ENCODE assay signal across 1 cellular context in the genomic region with DNA sequence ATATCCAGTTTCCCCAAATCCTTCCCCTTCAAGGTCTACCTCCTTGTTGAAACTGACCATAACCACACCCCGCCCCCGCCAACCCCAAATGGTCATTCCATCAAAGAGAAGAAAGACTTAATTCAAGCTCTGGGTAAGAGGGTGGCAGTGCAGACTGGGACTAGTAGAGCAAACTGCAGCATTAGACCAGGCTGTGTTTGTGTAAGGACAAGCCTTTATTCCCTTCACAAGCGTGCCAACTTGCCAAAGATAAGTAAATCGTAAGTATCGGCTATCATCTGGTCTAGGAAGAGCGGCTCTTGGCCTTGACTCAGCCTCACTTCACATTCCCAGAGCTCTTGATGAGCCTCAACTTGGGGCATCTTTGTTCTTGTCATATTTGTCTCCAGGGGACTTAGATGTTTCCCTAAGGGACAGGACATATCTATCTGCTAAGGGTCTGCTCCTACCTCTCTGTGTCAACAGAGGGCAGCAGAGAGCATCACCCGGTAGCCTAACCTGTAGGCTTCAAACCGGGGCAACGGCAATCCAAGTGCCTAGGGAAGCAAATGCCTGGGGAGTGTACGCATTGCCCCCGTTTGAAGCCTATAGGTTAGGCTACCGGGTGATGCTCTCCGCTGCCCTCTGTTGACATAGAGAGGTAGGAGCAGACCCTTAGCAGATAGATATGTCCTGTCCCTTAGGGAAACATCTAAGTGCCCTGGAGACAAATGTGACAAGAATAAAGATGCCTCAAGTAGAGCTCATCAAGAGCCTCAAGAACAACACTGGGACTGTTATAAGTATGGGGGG.
TF ChIP-seq lines count a peak whose summit lies in the region.

No MANE protein-coding gene starts in this region.

TF ChIP-seq in endothelial cell of umbilical vein, 7 proteins besides CTCF, POLR2A, EP300 and RAD21 (continued from another document):
- TF ChIP-seq JUN (IDR thresholded peaks at IDR 0.05; ENCODE audit: borderline replicate concordance, insufficient read depth, insufficient read length, low read depth) (no peak), MYC (IDR thresholded peaks at IDR 0.05; ENCODE audit: low read depth, low read length) (no peak), FOS (IDR thresholded peaks at IDR 0.05; ENCODE audit: borderline replicate concordance, insufficient read depth, low read length) (no peak), POLR2AphosphoS5 (IDR thresholded peaks at IDR 0.05; ENCODE audit: insufficient read depth, low read depth, low read length) (no peak)
- TF ChIP-seq, protein P1, sequence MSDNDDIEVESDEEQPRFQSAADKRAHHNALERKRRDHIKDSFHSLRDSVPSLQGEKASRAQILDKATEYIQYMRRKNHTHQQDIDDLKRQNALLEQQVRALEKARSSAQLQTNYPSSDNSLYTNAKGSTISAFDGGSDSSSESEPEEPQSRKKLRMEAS (IDR thresholded peaks at IDR 0.05; ENCODE audit: insufficient read depth, insufficient read length), result no peak
